In genomic region chr3:178291555-178291954, GRCh38 we compare ENCODE assay signal across 17 cellular contexts.
DNase-seq lines count a peak whose midpoint lies in the region; ATAC-seq, FAIRE-seq and TF ChIP-seq lines count a peak whose summit lies in the region.
"Had no signal": no experiment of that assay in that cellular context is flagged by ENCODE, and none has a peak within 500 bp of the region (broad histone marks: within the 10 kb centered on the region; RNA-seq: fewer than 3 reads in every experiment).

No MANE protein-coding gene starts in this region.

- no peak for DNase-seq in GM23248
- peak; percentile 26 for DNase-seq in dedifferentiated amniotic fluid mesenchymal stem cell (ENCODE audit: extremely low spot score)
- DNase-seq in osteocyte (ENCODE audit: extremely low spot score, unreplicated experiment): no peak
- DNase-seq in OCI-M1 (lab: John Stamatoyannopoulos, UW): no peak
- no peak for DNase-seq in kidney
- DNase-seq: NCI-H1092 treated with DMSO at 0.1 percent for 48 hours; NCI-H1694; NCI-H2081 treated with DMSO at 0.1 percent for 48 hours; NCI-H510A; NCI-H748 treated with DMSO at 0.1 percent for 48 hours; NK-92 treated with Interleukin-12 subunit alpha and Interleukin-12 subunit beta, amount 100 ng/mL, for 24 hours; Right ventricle myocardium superior had no signal

- WGBS in GM23248 (ENCODE audit: low coverage in 1 of 2, low lambda C conversion rate in 2 of 2, missing lambda C conversion rate in 2 of 2), 2 experiments: 28 to 40% methylated on average over 5 of the region's 5 CpGs

- H3F3A ChIP-seq in GM23248 (ENCODE audit: insufficient read depth): no peaks in the 10 kb centered on the region; the same call in 1 of the 2 replicates

- H3K27ac Mint-ChIP-seq in osteocyte (ENCODE audit: unreplicated experiment): peak overlapping the region; percentile 68

- no peaks in the 10 kb centered on the region for H3K79me2 ChIP-seq in GM23248 (ENCODE audit: insufficient read depth)

- in situ Hi-C loops in GM23248 (cut with MboI): no loop called here

- H3K4me3 Mint-ChIP-seq in osteocyte (ENCODE audit: unreplicated experiment): no peak overlapping the region

- H3K4me2 ChIP-seq in GM23248 (ENCODE audit: unreplicated experiment): no peak overlapping the region

- H3K36me3 Mint-ChIP-seq in osteocyte (ENCODE audit: unreplicated experiment): no peaks in the 10 kb centered on the region

- H3K9me2 ChIP-seq in GM23248 (ENCODE audit: insufficient read depth): no peaks in the 10 kb centered on the region

- H3K9ac ChIP-seq in GM23248: no peak overlapping the region
- H3K9ac ChIP-seq in kidney (ENCODE audit: low read length in 2 of 2): no peak overlapping the region

- peaks cover 31% of the 10 kb centered on the region for H3K4me1 Mint-ChIP-seq in osteocyte (ENCODE audit: unreplicated experiment)

- H3K4me3 ChIP-seq in GM23248: no peak overlapping the region
- no peak overlapping the region for H3K4me3 ChIP-seq in kidney (ENCODE audit: low read length in 2 of 2)

- H3K9me3 Mint-ChIP-seq in osteocyte (ENCODE audit: unreplicated experiment): peaks cover 3% of the 10 kb centered on the region

- H3K27ac ChIP-seq in GM23248: no peak overlapping the region
- no peak overlapping the region for H3K27ac ChIP-seq in kidney (ENCODE audit: low read depth in 2 of 2, low read length in 2 of 2)
- H3K27ac ChIP-seq: C4-2B had no signal

- no peak for FAIRE-seq in kidney (lab: Jason Lieb, UNC)
- FAIRE-seq: D721Med, H1 had no signal

- H4K20me1 ChIP-seq in GM23248 (ENCODE audit: insufficient read depth): no peaks in the 10 kb centered on the region

- intact Hi-C loops in kidney (cut with DNase I): no loop called here

- peaks cover 21% of the 10 kb centered on the region for H3K4me1 ChIP-seq in GM23248 (ENCODE audit: insufficient read depth)
- no peaks in the 10 kb centered on the region for H3K4me1 ChIP-seq in kidney (ENCODE audit: control insufficient read depth in 1 of 2, insufficient read depth in 1 of 2, low read depth in 1 of 2, low read length in 2 of 2)

- H2AFZ ChIP-seq in GM23248: 0 out of 2 replicates have a peak overlapping the region, but pooled peaks have one; percentile 16

- no peak for TF ChIP-seq CTCF in osteocyte (IDR thresholded peaks at IDR 0.05)
- no peak for TF ChIP-seq CTCF in kidney (IDR thresholded peaks at IDR 0.05; ENCODE audit: borderline replicate concordance, extremely low read depth, insufficient read depth)

- H3K36me3 ChIP-seq in GM23248 (ENCODE audit: low read depth): no peaks in the 10 kb centered on the region
- no peaks in the 10 kb centered on the region for H3K36me3 ChIP-seq in kidney (ENCODE audit: control insufficient read depth in 1 of 2, insufficient read depth in 2 of 2, low read length in 2 of 2)

- peak; percentile 84 for ATAC-seq in SK-N-SH treated with all-trans-retinoic acid at 6 μM for 48 hours
- ATAC-seq in GM18519 (IDR thresholded peaks at IDR 0.05; ENCODE audit: low FRiP score, unreplicated experiment): no peak

- H3K27me3 ChIP-seq in GM23248 (replicated peaks; ENCODE audit: insufficient read depth): no peaks in the 10 kb centered on the region

- H3K27me3 Mint-ChIP-seq in osteocyte (ENCODE audit: unreplicated experiment): no peaks in the 10 kb centered on the region

- no peaks in the 10 kb centered on the region for H3K9me3 ChIP-seq in GM23248 (ENCODE audit: low read depth)
- no peaks in the 10 kb centered on the region for H3K9me3 ChIP-seq in kidney (ENCODE audit: control insufficient read depth in 1 of 2, low read length in 2 of 2)

TF ChIP-seq in SK-N-SH treated with all-trans-retinoic acid at 6 μM for 48 hours, 23 proteins besides CTCF, POLR2A, EP300 and RAD21 (continues in another document):
- TF ChIP-seq PPARA (CRISPR knock-in tag; IDR thresholded peaks at IDR 0.05; ENCODE audit: borderline replicate concordance): no peak
- 0 out of 2 replicates have a peak, but pooled peaks have one; percentile 61 for TF ChIP-seq TSHZ2 (CRISPR knock-in tag; IDR thresholded peaks at IDR 0.05)
- peak; percentile 73 for TF ChIP-seq TCF4 (CRISPR knock-in tag; IDR thresholded peaks at IDR 0.05; ENCODE audit: borderline replicate concordance)
- TF ChIP-seq BACH2 (CRISPR knock-in tag; IDR thresholded peaks at IDR 0.05; ENCODE audit: borderline replicate concordance): no peak
- TF ChIP-seq ARNTL (CRISPR knock-in tag; IDR thresholded peaks at IDR 0.05; ENCODE audit: borderline replicate concordance, low read depth): no peak
- TF ChIP-seq ESRRG (CRISPR knock-in tag; IDR thresholded peaks at IDR 0.05): no peak
- no peak for TF ChIP-seq CSRNP3 (CRISPR knock-in tag; IDR thresholded peaks at IDR 0.05)
- no peak for TF ChIP-seq RARB (CRISPR knock-in tag; IDR thresholded peaks at IDR 0.05)
- no peak for TF ChIP-seq POU6F1 (CRISPR knock-in tag; IDR thresholded peaks at IDR 0.05; ENCODE audit: borderline replicate concordance, low read depth)
- no peak for TF ChIP-seq ISL1 (CRISPR knock-in tag; IDR thresholded peaks at IDR 0.05)
- peak; percentile 53; the same call in 1 of the 2 replicates for TF ChIP-seq ZFP3 (CRISPR knock-in tag; IDR thresholded peaks at IDR 0.05)
- no peak for TF ChIP-seq OSR1 (CRISPR knock-in tag; IDR thresholded peaks at IDR 0.05)
- no peak for TF ChIP-seq ZNF8 (CRISPR knock-in tag; IDR thresholded peaks at IDR 0.05)
- no peak for TF ChIP-seq SNAI2 (CRISPR knock-in tag; IDR thresholded peaks at IDR 0.05)
- TF ChIP-seq PATZ1 (CRISPR knock-in tag; IDR thresholded peaks at IDR 0.05; ENCODE audit: borderline replicate concordance): no peak
- no peak for TF ChIP-seq ZNF70 (CRISPR knock-in tag; IDR thresholded peaks at IDR 0.05)
